Comparison of ENCODE assay signal across 8 cellular contexts in the genomic region with DNA sequence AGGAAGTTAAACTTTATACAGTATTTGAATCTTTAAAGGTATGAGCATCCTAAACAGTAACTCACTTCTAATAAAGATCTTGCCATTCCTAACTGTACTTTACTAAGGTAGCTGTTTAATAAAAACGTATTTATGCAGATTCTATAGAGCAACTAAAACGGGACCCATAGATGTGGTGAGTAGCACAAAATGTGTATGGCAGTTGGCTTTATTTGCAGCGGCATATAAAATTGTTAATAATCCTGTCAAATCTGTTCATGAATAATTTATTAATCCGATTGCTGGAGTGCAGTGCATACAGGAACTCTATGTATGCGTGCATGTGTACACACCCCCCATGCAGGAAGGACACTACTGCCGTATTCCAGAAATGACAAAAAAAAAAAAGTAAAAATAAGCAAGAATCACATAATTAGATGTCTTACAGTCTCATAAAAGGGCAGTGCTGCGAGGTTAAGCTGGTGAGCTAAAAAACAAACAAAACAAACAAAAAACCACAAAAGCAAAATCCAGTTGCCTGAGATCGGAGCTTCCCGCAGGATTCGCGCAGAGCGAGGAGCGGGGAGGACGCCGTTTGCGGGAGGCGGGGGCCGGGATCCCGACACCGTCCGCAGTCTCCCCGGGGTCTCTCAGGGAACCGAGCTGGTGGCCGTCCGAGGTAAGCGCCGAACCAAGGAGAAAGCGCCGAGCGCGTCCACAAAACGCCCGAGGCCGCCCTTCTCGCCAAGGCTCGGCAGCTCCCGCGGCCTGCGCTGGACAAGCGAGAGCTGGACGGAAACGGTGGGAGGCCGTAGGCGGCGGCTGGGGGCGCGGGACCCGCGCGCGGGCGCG. TPM values are rescaled to one million over a fixed set of nuclear protein-coding genes. Genes with fewer than 3 reads are reported as not detected.
DNase-seq lines count a peak whose midpoint lies in the region; ATAC-seq and TF ChIP-seq lines count a peak whose summit lies in the region.

No MANE protein-coding gene starts in this region.

- peak overlapping the region; percentile 63 to 98 (median 90) for H3K4me3 ChIP-seq in dorsolateral prefrontal cortex
- peak overlapping the region; percentile 87 to 98 for H3K4me3 ChIP-seq in muscle layer of colon (ENCODE audit: low read depth in 1 of 2, low read length in 2 of 2)

- DNase-seq in T-helper 1 cell (no peak), NCI-H446 treated with DMSO at 0.1 percent for 48 hours (lab: John Stamatoyannopoulos, UW) (peak; percentile 42), dorsolateral prefrontal cortex (peak in 1 of 10 donors; percentile 28), GF-D8 (lab: John Stamatoyannopoulos, UW) (no peak), GM10266 (ENCODE audit: extremely low spot score) (no peak)

- peaks cover 15% of the 10 kb centered on the region for H3K36me3 Mint-ChIP-seq in T-helper 1 cell treated with Interleukin-12 subunit alpha and Interleukin-12 subunit beta and Interleukin-4 antibody, amounts not matched to agents 30 μg/mL and 1 μg/mL, for 36 hours (ENCODE audit: low read depth)

- no peaks in the 10 kb centered on the region for H3K36me3 ChIP-seq in muscle layer of colon (ENCODE audit: insufficient read depth, low read length)

- H3K9ac ChIP-seq in muscle layer of colon (ENCODE audit: low read length): peak overlapping the region; percentile 88

- ATAC-seq in HG02610 (IDR thresholded peaks at IDR 0.05; ENCODE audit: unreplicated experiment): peak; percentile 11

- H3K27me3 ChIP-seq in dorsolateral prefrontal cortex (no peaks in the 10 kb centered on the region), muscle layer of colon (ENCODE audit: control insufficient read depth in 1 of 2, insufficient read depth in 2 of 2, low read length in 2 of 2) (no peaks in the 10 kb centered on the region)

- intact Hi-C loops in dorsolateral prefrontal cortex (cut with DNase I): loop anchor here (1.0 to 5.0 kb wide), 3 partner anchors 63 to 313 kb away; partner anchors contain the start of gene DNAJC1 (in 1 of the 2)

- no peaks in the 10 kb centered on the region for H3K9me3 ChIP-seq in muscle layer of colon (ENCODE audit: low read length)

- peak overlapping the region; percentile 86 to 99 (median 97) for H3K27ac ChIP-seq in dorsolateral prefrontal cortex
- peak overlapping the region; percentile 87 for H3K27ac ChIP-seq in muscle layer of colon (ENCODE audit: low read depth, low read length)

- H3K4me1 Mint-ChIP-seq in T-helper 1 cell treated with Interleukin-12 subunit alpha and Interleukin-12 subunit beta and Interleukin-4 antibody, amounts not matched to agents 30 μg/mL and 1 μg/mL, for 36 hours (ENCODE audit: low read depth): peaks cover 39% of the 10 kb centered on the region

- TF ChIP-seq CTCF in dorsolateral prefrontal cortex (IDR thresholded peaks at IDR 0.05 in 54 of 56, conservative IDR thresholded peaks at IDR 0.05 in 2 of 56; ENCODE audit: low read depth in 1 of 56, partially characterized antibody in 56 of 56) (peak in 3 of 56 donors; percentile 4 to 20 (median 4)), GM10266 (IDR thresholded peaks at IDR 0.05; ENCODE audit: control insufficient read depth, insufficient read depth, low read depth, missing control alignments) (no peak)

- H3K9me3 Mint-ChIP-seq in T-helper 1 cell treated with Interleukin-12 subunit alpha and Interleukin-12 subunit beta and Interleukin-4 antibody, amounts not matched to agents 30 μg/mL and 1 μg/mL, for 36 hours: no peaks in the 10 kb centered on the region

- H3K27me3 Mint-ChIP-seq in T-helper 1 cell treated with Interleukin-12 subunit alpha and Interleukin-12 subunit beta and Interleukin-4 antibody, amounts not matched to agents 30 μg/mL and 1 μg/mL, for 36 hours (ENCODE audit: low read depth): peaks cover 5% of the 10 kb centered on the region

- H3K4me3 Mint-ChIP-seq in T-helper 1 cell treated with Interleukin-12 subunit alpha and Interleukin-12 subunit beta and Interleukin-4 antibody, amounts not matched to agents 30 μg/mL and 1 μg/mL, for 36 hours: peak overlapping the region; percentile 95

- H3K4me1 ChIP-seq in muscle layer of colon (ENCODE audit: insufficient read depth, low read length): peaks cover 37% of the 10 kb centered on the region

- peak overlapping the region; percentile 96 for H3K27ac Mint-ChIP-seq in T-helper 1 cell treated with Interleukin-12 subunit alpha and Interleukin-12 subunit beta and Interleukin-4 antibody, amounts not matched to agents 30 μg/mL and 1 μg/mL, for 36 hours

RNA-seq across cellular contexts. Expression of gene COMMD3, which starts 0.5 kb away (rescaled TPM):
- total RNA-seq in dorsolateral prefrontal cortex: 10 to 100 TPM; 26.2 to 65.4 (median 41.7) TPM

RNA-seq across cellular contexts. Expression of gene BMI1, which starts 5.2 kb away (rescaled TPM):
- 100 to 1,000 TPM in 17 of 120 experiments, 10 to 100 TPM in 103; 48.1 to 140 (median 80.9) TPM for total RNA-seq in dorsolateral prefrontal cortex

RNA-seq across cellular contexts. Expression of gene SPAG6, which starts 29.6 kb away (rescaled TPM):
- total RNA-seq in dorsolateral prefrontal cortex: 10 to 100 TPM in 2 of 120 experiments, 1 to 10 TPM in 117, under 1 TPM in 1; 0.97 to 12.5 (median 4.6) TPM
